27 cellular contexts compared by ENCODE assay signal in the genomic region with DNA sequence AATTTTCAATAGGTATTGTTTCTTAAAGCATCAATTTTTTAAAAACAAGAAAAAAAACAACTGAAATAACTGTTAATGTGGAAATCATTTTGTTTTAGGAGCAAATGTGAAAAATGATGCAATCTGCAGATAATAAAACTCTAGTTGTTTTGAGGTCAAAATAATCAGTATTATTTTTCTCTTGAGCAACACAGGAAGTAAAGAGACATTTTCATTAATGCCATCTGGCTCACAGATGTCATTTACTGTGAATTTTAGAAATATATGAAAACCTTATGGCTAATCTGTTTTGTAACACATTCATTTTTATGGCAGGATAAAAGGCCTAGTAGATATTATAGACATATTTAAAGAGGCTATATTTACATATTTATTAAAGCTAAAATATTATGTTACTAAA.
A peak's percentile ranks its signal among the peaks of the same experiment; 100 is the strongest.
DNase-seq lines count a peak whose midpoint lies in the region; TF ChIP-seq lines count a peak whose summit lies in the region.
"Had no signal": no experiment of that assay in that cellular context is flagged by ENCODE, and none has a peak within 500 bp of the region (broad histone marks: within the 10 kb centered on the region; RNA-seq: fewer than 3 reads in every experiment).

No MANE protein-coding gene starts in this region.

- no peaks in the 10 kb centered on the region for H3K27me3 ChIP-seq in breast epithelium
- H3K27me3 ChIP-seq in smooth muscle cell (ENCODE audit: low read depth) = no peaks in the 10 kb centered on the region
- H3K27me3 ChIP-seq: adrenal gland, esophagus squamous epithelium, hepatocyte, upper lobe of left lung had no signal

- H3K4me3 Mint-ChIP-seq in MCF 10A (ENCODE audit: unreplicated experiment) (no peak overlapping the region), CD14-positive monocyte (no peak overlapping the region)
- H3K4me3 Mint-ChIP-seq: CD4-positive, CD25-positive, alpha-beta regulatory T cell; central memory CD8-positive, alpha-beta T cell; natural killer cell treated with Interleukin-12 subunit alpha and Interleukin-12 subunit beta and Interleukin-15 and Interleukin-18, amount 100 ng/mL, for 72 hours; T-helper 17 cell had no signal

- H3F3A ChIP-seq in smooth muscle cell (ENCODE audit: low read depth) = no peaks in the 10 kb centered on the region

- peak overlapping the region; percentile 25 for H3K4me2 ChIP-seq in smooth muscle cell
- H3K4me2 ChIP-seq: hepatocyte had no signal

- H3K9me3 ChIP-seq in breast epithelium (no peaks in the 10 kb centered on the region), smooth muscle cell (replicated peaks; ENCODE audit: low read depth) (no peaks in the 10 kb centered on the region)
- H3K9me3 ChIP-seq: adrenal gland, esophagus squamous epithelium, upper lobe of left lung had no signal

- no peaks in the 10 kb centered on the region for H3K36me3 Mint-ChIP-seq in MCF 10A (ENCODE audit: insufficient read depth, unreplicated experiment)
- H3K36me3 Mint-ChIP-seq in CD14-positive monocyte = no peaks in the 10 kb centered on the region
- H3K36me3 Mint-ChIP-seq: CD4-positive, CD25-positive, alpha-beta regulatory T cell; natural killer cell treated with Interleukin-12 subunit alpha and Interleukin-12 subunit beta and Interleukin-15 and Interleukin-18, amount 100 ng/mL, for 72 hours had no signal

- no peaks in the 10 kb centered on the region for H3K36me3 ChIP-seq in breast epithelium
- no peaks in the 10 kb centered on the region for H3K36me3 ChIP-seq in smooth muscle cell (ENCODE audit: low read depth)
- H3K36me3 ChIP-seq: adrenal gland, esophagus squamous epithelium, upper lobe of left lung had no signal

- no peaks in the 10 kb centered on the region for H4K20me1 ChIP-seq in smooth muscle cell (ENCODE audit: low read depth)

- H3K27me3 Mint-ChIP-seq in MCF 10A (ENCODE audit: insufficient read depth, unreplicated experiment) = no peaks in the 10 kb centered on the region
- no peaks in the 10 kb centered on the region for H3K27me3 Mint-ChIP-seq in CD14-positive monocyte (ENCODE audit: low read depth in 3 of 3)
- H3K27me3 Mint-ChIP-seq: CD4-positive, CD25-positive, alpha-beta regulatory T cell; central memory CD8-positive, alpha-beta T cell; natural killer cell treated with Interleukin-12 subunit alpha and Interleukin-12 subunit beta and Interleukin-15 and Interleukin-18, amount 100 ng/mL, for 72 hours; T-helper 17 cell had no signal

- no peak for TF ChIP-seq POLR2A in breast epithelium (IDR thresholded peaks at IDR 0.05)

- no peaks in the 10 kb centered on the region for H3K79me2 ChIP-seq in smooth muscle cell (ENCODE audit: low read depth)
- H3K79me2 ChIP-seq: hepatocyte had no signal

- peak overlapping the region; percentile 29 for H2AFZ ChIP-seq in smooth muscle cell (ENCODE audit: low read depth)
- H2AFZ ChIP-seq: hepatocyte had no signal

- H3K4me3 ChIP-seq in breast epithelium (no peak overlapping the region), fibroblast of mammary gland (ENCODE audit: control insufficient read depth, low read depth, low read length) (no peak overlapping the region), smooth muscle cell (no peak overlapping the region)
- H3K4me3 ChIP-seq: adrenal gland, esophagus squamous epithelium, hepatocyte, K562, upper lobe of left lung had no signal

- CTCF ChIA-PET in MCF 10A (lab: Yijun Ruan, JAX) = no interaction called here

- no TSS peak for BruUV-seq in MCF 10A (replicated peaks; lab: Mats Ljungman, UMichigan)

- intact Hi-C loops in MCF 10A (cut with micrococcal nuclease) (no loop called here), breast epithelium (cut with DNase I; ENCODE audit: low total_unique reads) (no loop called here), CD14-positive monocyte (cut with micrococcal nuclease) (no loop called here)

- no peak overlapping the region for H3K9ac ChIP-seq in smooth muscle cell (ENCODE audit: low read depth)

- H3K4me1 ChIP-seq in breast epithelium (no peaks in the 10 kb centered on the region), smooth muscle cell (ENCODE audit: low read depth) (no peaks in the 10 kb centered on the region)
- H3K4me1 ChIP-seq: adrenal gland, upper lobe of left lung had no signal

- H3K27ac ChIP-seq in breast epithelium (no peak overlapping the region), smooth muscle cell (ENCODE audit: low read depth) (no peak overlapping the region)
- H3K27ac ChIP-seq: adrenal gland, esophagus squamous epithelium, hepatocyte, upper lobe of left lung had no signal

- H3K27ac Mint-ChIP-seq in MCF 10A (ENCODE audit: low read depth, unreplicated experiment) = peak overlapping the region; percentile 57
- no peak overlapping the region for H3K27ac Mint-ChIP-seq in CD14-positive monocyte
- H3K27ac Mint-ChIP-seq: CD4-positive, CD25-positive, alpha-beta regulatory T cell; natural killer cell treated with Interleukin-12 subunit alpha and Interleukin-12 subunit beta and Interleukin-15 and Interleukin-18, amount 100 ng/mL, for 72 hours; T-helper 17 cell had no signal

- POLR2A ChIA-PET in MCF 10A (lab: Yijun Ruan, JAX) = interaction anchor here (1.2 kb wide), 1 partner anchor 23 kb away, joined by 4 read pairs; no protein-coding TSS in a partner anchor

- H3K4me1 Mint-ChIP-seq in MCF 10A (ENCODE audit: insufficient read depth, unreplicated experiment) = no peaks in the 10 kb centered on the region
- H3K4me1 Mint-ChIP-seq in CD14-positive monocyte = no peaks in the 10 kb centered on the region
- H3K4me1 Mint-ChIP-seq: CD4-positive, CD25-positive, alpha-beta regulatory T cell; central memory CD8-positive, alpha-beta T cell; T-helper 17 cell had no signal

- no peak for TF ChIP-seq CTCF in MCF 10A (IDR thresholded peaks at IDR 0.05; ENCODE audit: unreplicated experiment)
- no peak for TF ChIP-seq CTCF in breast epithelium (IDR thresholded peaks at IDR 0.05)
- no peak for TF ChIP-seq CTCF in fibroblast of mammary gland (conservative IDR thresholded peaks at IDR 0.05; ENCODE audit: control insufficient read depth, insufficient read depth, low read depth, low read length)
- TF ChIP-seq CTCF in smooth muscle cell (IDR thresholded peaks at IDR 0.05; ENCODE audit: borderline replicate concordance, insufficient read depth, poor library complexity, severe bottlenecking) = no peak
- TF ChIP-seq CTCF in CD14-positive monocyte (IDR thresholded peaks at IDR 0.05) = no peak

- DNase-seq in MCF 10A (ENCODE audit: unreplicated experiment) (peak; percentile 34), breast epithelium (ENCODE audit: low spot score in 2 of 2) (no peak), fibroblast of mammary gland (ENCODE audit: low read depth) (peak; percentile 86), smooth muscle cell (lab: John Stamatoyannopoulos, UW; ENCODE audit: unreplicated experiment) (no peak), NCI-H510A treated with DMSO at 0.1 percent for 48 hours (lab: John Stamatoyannopoulos, UW) (no peak), CD14-positive monocyte (ENCODE audit: low spot score) (no peak)
- no peak for DNase-seq in central memory CD4-positive, alpha-beta T cell
- DNase-seq: activated CD4-positive, alpha-beta T cell treated with anti-CD3 and anti-CD28 coated beads, Interleukin-2, amount 50 U/mL, for 4 hours; activated gamma-delta T cell; adrenal gland; CD4-positive, CD25-positive, alpha-beta regulatory T cell; DMS53; effector memory CD4-positive, alpha-beta T cell; esophagus squamous epithelium; islet precursor cell; NCI-H1048; NCI-H2029 treated with DMSO at 0.1 percent for 48 hours; NCI-H510A; SHP77; stimulated activated CD4-positive, alpha-beta T cell treated with anti-CD3 and anti-CD28 coated beads, Interleukin-4, amount 100 ng/mL, for 24 hours; T-helper 17 cell; upper lobe of left lung had no signal

- H3K9me3 Mint-ChIP-seq in MCF 10A (ENCODE audit: unreplicated experiment) (peaks cover 4% of the 10 kb centered on the region), CD14-positive monocyte (peaks cover 0 to 2% (median 0%) of the 10 kb centered on the region in 7 donors)

TF ChIP-seq in PFSK-1, 5 proteins besides CTCF, POLR2A, EP300 and RAD21:
- 0 out of 2 replicates have a peak, but pooled peaks have one; percentile 4 for TF ChIP-seq POLR2AphosphoS5 (IDR thresholded peaks at IDR 0.05; ENCODE audit: low read depth, low read length)
- TF ChIP-seq, protein P1, sequence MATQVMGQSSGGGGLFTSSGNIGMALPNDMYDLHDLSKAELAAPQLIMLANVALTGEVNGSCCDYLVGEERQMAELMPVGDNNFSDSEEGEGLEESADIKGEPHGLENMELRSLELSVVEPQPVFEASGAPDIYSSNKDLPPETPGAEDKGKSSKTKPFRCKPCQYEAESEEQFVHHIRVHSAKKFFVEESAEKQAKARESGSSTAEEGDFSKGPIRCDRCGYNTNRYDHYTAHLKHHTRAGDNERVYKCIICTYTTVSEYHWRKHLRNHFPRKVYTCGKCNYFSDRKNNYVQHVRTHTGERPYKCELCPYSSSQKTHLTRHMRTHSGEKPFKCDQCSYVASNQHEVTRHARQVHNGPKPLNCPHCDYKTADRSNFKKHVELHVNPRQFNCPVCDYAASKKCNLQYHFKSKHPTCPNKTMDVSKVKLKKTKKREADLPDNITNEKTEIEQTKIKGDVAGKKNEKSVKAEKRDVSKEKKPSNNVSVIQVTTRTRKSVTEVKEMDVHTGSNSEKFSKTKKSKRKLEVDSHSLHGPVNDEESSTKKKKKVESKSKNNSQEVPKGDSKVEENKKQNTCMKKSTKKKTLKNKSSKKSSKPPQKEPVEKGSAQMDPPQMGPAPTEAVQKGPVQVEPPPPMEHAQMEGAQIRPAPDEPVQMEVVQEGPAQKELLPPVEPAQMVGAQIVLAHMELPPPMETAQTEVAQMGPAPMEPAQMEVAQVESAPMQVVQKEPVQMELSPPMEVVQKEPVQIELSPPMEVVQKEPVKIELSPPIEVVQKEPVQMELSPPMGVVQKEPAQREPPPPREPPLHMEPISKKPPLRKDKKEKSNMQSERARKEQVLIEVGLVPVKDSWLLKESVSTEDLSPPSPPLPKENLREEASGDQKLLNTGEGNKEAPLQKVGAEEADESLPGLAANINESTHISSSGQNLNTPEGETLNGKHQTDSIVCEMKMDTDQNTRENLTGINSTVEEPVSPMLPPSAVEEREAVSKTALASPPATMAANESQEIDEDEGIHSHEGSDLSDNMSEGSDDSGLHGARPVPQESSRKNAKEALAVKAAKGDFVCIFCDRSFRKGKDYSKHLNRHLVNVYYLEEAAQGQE (IDR thresholded peaks at IDR 0.05; ENCODE audit: insufficient read depth in 1 of 2, low read depth in 2 of 2, low read length in 2 of 2) = no peak

Comparison
In these comparisons a context has a peak if more than half of its experiments do, and no peak if none do; other contexts are left out.
1. DNase-seq: peak in MCF 10A (single experiment) and fibroblast of mammary gland (single experiment); none in breast epithelium (0 of 2), smooth muscle cell (single experiment), central memory CD4-positive, alpha-beta T cell (single experiment), NCI-H510A treated with DMSO at 0.1 percent for 48 hours (single experiment) and CD14-positive monocyte (single experiment).